Comparison of ENCODE assay signal across 23 cellular contexts in genomic region chr4:7434141-7434765, GRCh38. TPM values are rescaled to one million over a fixed set of nuclear protein-coding genes. Genes with fewer than 3 reads are reported as not detected.
"Had no signal": no experiment of that assay in that cellular context is flagged by ENCODE, and none has a peak within 500 bp of the region (broad histone marks: within the 10 kb centered on the region; RNA-seq: fewer than 3 reads in every experiment).

No MANE protein-coding gene starts in this region.

- H3K4me1 ChIP-seq: pancreas had no signal

- H3K4me3 ChIP-seq: coronary artery, left ventricle myocardium inferior, mucosa of descending colon, neural progenitor cell, pancreas, spleen had no signal

- H3K36me3 ChIP-seq: left ventricle myocardium inferior, neural progenitor cell, pancreas, spleen had no signal

- H2AFZ ChIP-seq: neural progenitor cell had no signal

- ATAC-seq: activated CD8-positive, alpha-beta T cell treated with anti-CD3 and anti-CD28 coated beads, Interleukin-2, amount 10 ng/mL, durations not matched to agents 7 days and 5 days; naive thymus-derived CD4-positive, alpha-beta T cell had no signal

- H3K27ac ChIP-seq: coronary artery, left ventricle myocardium inferior, neural progenitor cell, pancreas, spleen had no signal

- H3K9me3 ChIP-seq: mucosa of descending colon, pancreas, spleen had no signal

- H3K4me2 ChIP-seq: neural progenitor cell had no signal

- H3K9ac ChIP-seq: neural progenitor cell had no signal

- DNase-seq: activated CD4-positive, alpha-beta T cell treated with anti-CD3 and anti-CD28 coated beads, Interleukin-2, amount 10 ng/mL, durations not matched to agents 7 days and 5 days; activated CD8-positive, alpha-beta memory T cell treated with anti-CD3 and anti-CD28 coated beads, Interleukin-2, amount 50 U/mL, for 48 hours; activated CD8-positive, alpha-beta T cell treated with anti-CD3 and anti-CD28 coated beads, Interleukin-2, amount 10 ng/mL, durations not matched to agents 7 days and 5 days; activated effector memory CD4-positive, alpha-beta T cell treated with Interleukin-2 at 50 U/mL for 16 hours; activated naive CD4-positive, alpha-beta T cell treated with anti-CD3 and anti-CD28 coated beads, Interleukin-2, amount 10 ng/mL, durations not matched to agents 7 days and 5 days; activated naive CD8-positive, alpha-beta T cell treated with anti-CD3 and anti-CD28 coated beads, Interleukin-2, amount 50 U/mL, for 24 hours; activated T-cell treated with anti-CD3 and anti-CD28 coated beads, Interleukin-2, amount 50 U/mL, for 48 hours; anterior cingulate cortex; foreskin melanocyte; naive thymus-derived CD4-positive, alpha-beta T cell; stimulated activated CD4-positive, alpha-beta T cell treated with anti-CD3 and anti-CD28 coated beads, Interleukin-4, amount 100 ng/mL, for 4 hours; stimulated activated naive B cell treated with anti-CD40 and anti-IgM and Interleukin-4, amounts not matched to agents 10 μg/mL and 1 μg/mL and 100 μg/mL, for 72 hours; T-helper 1 cell had no signal

- H3K27me3 ChIP-seq: neural progenitor cell, pancreas had no signal

RNA-seq across cellular contexts. Expression of gene PSAPL1, which starts 0.5 kb away (rescaled TPM):
- total RNA-seq: activated CD4-positive, alpha-beta T cell treated with anti-CD3 and anti-CD28 coated beads, Interleukin-2, amount 10 ng/mL, durations not matched to agents 7 days and 5 days; activated CD8-positive, alpha-beta T cell treated with anti-CD3 and anti-CD28 coated beads, Interleukin-2, amount 10 ng/mL, durations not matched to agents 7 days and 5 days; epithelial cell of proximal tubule; fibroblast of lung; kidney epithelial cell; left ventricle myocardium inferior; mucosa of descending colon; naive thymus-derived CD4-positive, alpha-beta T cell; spleen; ureter had no signal
- polyA plus RNA-seq: fibroblast of lung; naive thymus-derived CD4-positive, alpha-beta T cell; pancreas; spleen had no signal
